ENCODE assay signal across 22 cellular contexts in genomic region chr20:60715172-60715571, GRCh38.
DNase-seq lines count a peak whose midpoint lies in the region; ATAC-seq and TF ChIP-seq lines count a peak whose summit lies in the region.
"Had no signal": no experiment of that assay in that cellular context is flagged by ENCODE, and none has a peak within 500 bp of the region (broad histone marks: within the 10 kb centered on the region; RNA-seq: fewer than 3 reads in every experiment).

No MANE protein-coding gene starts in this region.

- H3K27me3 ChIP-seq in mammary epithelial cell (ENCODE audit: insufficient read depth, low read length): peaks cover 7% of the 10 kb centered on the region
- H3K27me3 ChIP-seq: BE2C, transverse colon had no signal

- 77% methylated on average over 7 of the region's 9 CpGs for WGBS in mammary epithelial cell (ENCODE audit: low coverage, missing lambda C conversion rate)
- 66 to 73% methylated on average over 9 of the region's 9 CpGs for WGBS in lower leg skin, 2 donors

- H4K20me1 ChIP-seq in mammary epithelial cell (ENCODE audit: insufficient read depth, low read length): no peaks in the 10 kb centered on the region

- no peaks in the 10 kb centered on the region for H3K9me3 ChIP-seq in mammary epithelial cell (replicated peaks; ENCODE audit: insufficient read depth, low read length)
- H3K9me3 ChIP-seq: BE2C, stomach, transverse colon had no signal

- H2AFZ ChIP-seq in mammary epithelial cell (ENCODE audit: low read depth, low read length): no peak overlapping the region

- DNase-seq in NCI-H82 (lab: John Stamatoyannopoulos, UW) (peak; percentile 13), NCI-H82 treated with DMSO at 0.1 percent for 48 hours (lab: John Stamatoyannopoulos, UW; ENCODE audit: unreplicated experiment) (no peak), LNCaP clone FGC (ENCODE audit: low read depth) (no peak), mammary epithelial cell (no peak), retinal pigment epithelial cell (ENCODE audit: low read depth) (no peak), erythroblast (lab: John Stamatoyannopoulos, UW) (no peak), lower leg skin (ENCODE audit: low spot score in 2 of 2) (no peak)
- DNase-seq: activated CD4-positive, alpha-beta T cell treated with anti-CD3 and anti-CD28 coated beads, Interleukin-2, amount 10 ng/mL, durations not matched to agents 7 days and 5 days; activated naive CD4-positive, alpha-beta T cell treated with anti-CD3 and anti-CD28 coated beads for 36 hours; BE2C; caudate nucleus; COR-L47; dermis blood vessel endothelial cell; DMS79 treated with DMSO at 0.1 percent for 48 hours; kidney glomerular epithelial cell; NCI-H2081 treated with DMSO at 0.1 percent for 48 hours; NCI-H446 treated with DMSO at 0.1 percent for 48 hours; stimulated activated CD4-positive, alpha-beta T cell treated with anti-CD3 and anti-CD28 coated beads, Interleukin-15, amount 100 ng/mL, for 24 hours; stomach; T-helper 2 cell; transverse colon had no signal

- intact Hi-C loops in mammary epithelial cell (cut with micrococcal nuclease) (no loop called here), lower leg skin (cut with DNase I; ENCODE audit: low total_unique reads) (no loop called here)

- no peaks in the 10 kb centered on the region for H3K36me3 ChIP-seq in mammary epithelial cell (ENCODE audit: insufficient read depth, low read length)
- H3K36me3 ChIP-seq: BE2C, stomach, transverse colon had no signal

- TF ChIP-seq POLR2A in erythroblast (IDR thresholded peaks at IDR 0.05; ENCODE audit: low read length) (no peak), lower leg skin (IDR thresholded peaks at IDR 0.05) (no peak)

- in situ Hi-C loops in mammary epithelial cell (cut with MboI; ENCODE audit: low sequenced_read_pairs in 2 of 2): no loop called here

- H3K79me2 ChIP-seq in mammary epithelial cell (ENCODE audit: insufficient read depth, low read length): no peaks in the 10 kb centered on the region

- H3K4me3 ChIP-seq in LNCaP clone FGC (ENCODE audit: low read depth, low read length) (no peak overlapping the region), mammary epithelial cell (replicated peaks in 1 of 3; ENCODE audit: insufficient read depth in 1 of 3, low read depth in 2 of 3, low read length in 3 of 3) (no peak overlapping the region), retinal pigment epithelial cell (ENCODE audit: low read length) (no peak overlapping the region), lower leg skin (ENCODE audit: low read depth, poor library complexity, severe bottlenecking) (no peak overlapping the region)
- H3K4me3 ChIP-seq: stomach, transverse colon had no signal

- no peak overlapping the region for H3K4me2 ChIP-seq in mammary epithelial cell (ENCODE audit: insufficient read depth, low read depth, low read length)

- BruUV-seq in mammary epithelial cell (replicated peaks; lab: Mats Ljungman, UMichigan): no TSS peak

- no peak overlapping the region for H3K27ac ChIP-seq in mammary epithelial cell (ENCODE audit: insufficient read depth, low read depth, low read length)
- H3K27ac ChIP-seq: stomach, transverse colon had no signal

- CTCF ChIA-PET in mammary epithelial cell (lab: Charles Lee; ENCODE audit: low non-redundant PET): no interaction called here

- H3K4me1 ChIP-seq in mammary epithelial cell (ENCODE audit: insufficient read depth, low read length): no peaks in the 10 kb centered on the region
- H3K4me1 ChIP-seq: BE2C, stomach, transverse colon had no signal

- no peak for ATAC-seq in GM18511 (IDR thresholded peaks at IDR 0.05; ENCODE audit: unreplicated experiment)

- peak; percentile 57 for TF ChIP-seq CTCF in LNCaP clone FGC (IDR thresholded peaks at IDR 0.05; ENCODE audit: control insufficient read depth, extremely low read depth, insufficient read depth)
- peak; percentile 2 to 19 for TF ChIP-seq CTCF in mammary epithelial cell (conservative IDR thresholded peaks at IDR 0.05 in 1 of 2, IDR thresholded peaks at IDR 0.05 in 1 of 2; ENCODE audit: extremely low read depth in 1 of 2, insufficient read depth in 1 of 2, low read depth in 1 of 2, low read length in 2 of 2)
- TF ChIP-seq CTCF in retinal pigment epithelial cell (conservative IDR thresholded peaks at IDR 0.05; ENCODE audit: low read depth, low read length): peak; percentile 19
- no peak for TF ChIP-seq CTCF in lower leg skin (IDR thresholded peaks at IDR 0.05)

- dilution Hi-C loops in mammary epithelial cell (cut with HindIII; ENCODE audit: low sequenced_read_pairs): no loop called here

- H3K9ac ChIP-seq in mammary epithelial cell (ENCODE audit: insufficient read depth, low read length): no peak overlapping the region

Comparison
In these comparisons a context has a peak if more than half of its experiments do, and no peak if none do; other contexts are left out.
1. CTCF ChIP-seq: peak in LNCaP clone FGC (single experiment), mammary epithelial cell (2 of 2) and retinal pigment epithelial cell (single experiment); none in lower leg skin (0 of 3).